Comparison of ENCODE assay signal across 11 cellular contexts in the genomic region with DNA sequence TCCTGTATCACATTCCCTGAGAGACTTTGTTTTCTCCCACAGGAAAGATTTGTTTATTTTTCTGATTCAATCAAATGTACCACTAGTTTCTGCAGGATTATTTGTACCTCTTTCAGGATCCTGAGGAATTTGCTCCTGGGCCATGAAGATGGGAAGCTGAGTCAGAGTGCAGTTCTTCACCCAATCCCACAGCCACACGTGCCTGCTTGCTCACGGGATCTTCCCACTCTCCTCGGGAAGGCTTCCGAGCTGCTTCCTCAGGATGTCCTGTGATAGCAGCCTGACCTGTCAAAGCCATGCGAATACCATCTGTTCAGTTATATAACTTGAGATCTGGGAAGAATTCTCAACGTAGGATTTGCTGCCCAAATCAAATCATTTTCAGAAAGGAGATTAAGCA. TPM values are rescaled to one million over a fixed set of nuclear protein-coding genes. Genes with fewer than 3 reads are reported as not detected.
DNase-seq lines count a peak whose midpoint lies in the region; ATAC-seq, FAIRE-seq and TF ChIP-seq lines count a peak whose summit lies in the region.
"Had no signal": no experiment of that assay in that cellular context is flagged by ENCODE, and none has a peak within 500 bp of the region (broad histone marks: within the 10 kb centered on the region; RNA-seq: fewer than 3 reads in every experiment).

No MANE protein-coding gene starts in this region.

- POLR2A ChIA-PET in HepG2 (lab: Yijun Ruan, JAX), result interaction anchor here (0.5 kb wide), 1 partner anchor 16 kb away, joined by 3 read pairs; no protein-coding TSS in a partner anchor

- peak overlapping the region in 1 of 2 donors; percentile 18 for H3K27ac ChIP-seq in liver (ENCODE audit: low read depth in 1 of 2, low read length in 2 of 2)
- no peak overlapping the region for H3K27ac ChIP-seq in HepG2 (ENCODE audit: extremely low read length, insufficient read depth, low read length)
- H3K27ac ChIP-seq: coronary artery had no signal

- H3K9me3 ChIP-seq in liver (ENCODE audit: control insufficient read depth in 4 of 4, low read length in 3 of 4), result no peaks in the 10 kb centered on the region
- H3K9me3 ChIP-seq in HepG2 (ENCODE audit: low read length), result no peaks in the 10 kb centered on the region

- no peak overlapping the region for H2AFZ ChIP-seq in HepG2 (ENCODE audit: low read length)

- H3K36me3 ChIP-seq in liver (ENCODE audit: control insufficient read depth in 4 of 4, insufficient read depth in 3 of 4, low read depth in 1 of 4, low read length in 3 of 4) (no peaks in the 10 kb centered on the region), HepG2 (replicated peaks in 1 of 2; ENCODE audit: control insufficient read depth in 1 of 2, insufficient read depth in 2 of 2, low read length in 2 of 2) (no peaks in the 10 kb centered on the region)

- TF ChIP-seq EP300 in HepG2 (IDR thresholded peaks at IDR 0.05; ENCODE audit: low read depth in 2 of 2, low read length in 2 of 2) (no peak), HepG2 (CRISPR knock-in tag; IDR thresholded peaks at IDR 0.05; ENCODE audit: borderline replicate concordance) (no peak)

- no peaks in the 10 kb centered on the region for H4K20me1 ChIP-seq in HepG2 (ENCODE audit: insufficient read depth, low read length)

- TF ChIP-seq CTCF in liver (IDR thresholded peaks at IDR 0.05; ENCODE audit: low read depth, low read length, missing input control) (no peak), HepG2 (CRISPR knock-in tag; IDR thresholded peaks at IDR 0.05) (no peak)

- BruUV-seq in HepG2 (replicated peaks; lab: Mats Ljungman, UMichigan), result no TSS peak

- no peak for ATAC-seq in HepG2
- peak; percentile 61 for ATAC-seq in left ventricle myocardium superior
- no peak for ATAC-seq in GM19397 (IDR thresholded peaks at IDR 0.05; ENCODE audit: unreplicated experiment)

- H3K4me3 ChIP-seq in liver (ENCODE audit: low read depth in 1 of 3, low read length in 3 of 3) (no peak overlapping the region), HepG2 (replicated peaks in 1 of 3; ENCODE audit: insufficient read depth in 1 of 3, low read depth in 2 of 3, low read length in 3 of 3) (no peak overlapping the region)
- H3K4me3 ChIP-seq: coronary artery had no signal

- CTCF ChIA-PET in HepG2 (lab: Yijun Ruan, JAX; ENCODE audit: low intra/inter-chr PET ratio, low total read pairs), result no interaction called here

- FAIRE-seq in HepG2 (lab: Jason Lieb, UNC), result no peak

- TF ChIP-seq POLR2A in HepG2 (IDR thresholded peaks at IDR 0.05; ENCODE audit: insufficient read depth in 1 of 2, low read depth in 2 of 2, low read length in 2 of 2), result no peak

- peaks cover 0 to 3% (median 0%) of the 10 kb centered on the region in 4 donors for H3K4me1 ChIP-seq in liver (ENCODE audit: control insufficient read depth in 4 of 4, insufficient read depth in 4 of 4, low read length in 3 of 4)
- peaks cover 8% of the 10 kb centered on the region; the same call in 1 of the 2 replicates for H3K4me1 ChIP-seq in HepG2 (ENCODE audit: insufficient read depth, low read length)

- H3K27me3 ChIP-seq in liver (ENCODE audit: control insufficient read depth in 4 of 4, insufficient read depth in 4 of 4, low read length in 3 of 4) (no peaks in the 10 kb centered on the region), HepG2 (ENCODE audit: control insufficient read depth in 1 of 2, insufficient read depth in 2 of 2, low read length in 2 of 2) (no peaks in the 10 kb centered on the region)

- in situ Hi-C loops in HepG2 (cut with HindIII; ENCODE audit: extremely low pct_ligation_motif_present, low pct_unique_long_range_greater_than_20kb), result no loop called here

- H3K9ac ChIP-seq in liver (ENCODE audit: low read depth in 1 of 2, low read length in 2 of 2), result no peak overlapping the region
- H3K9ac ChIP-seq in HepG2 (ENCODE audit: insufficient read depth, low read depth, low read length), result no peak overlapping the region

- WGBS in liver, result 46% methylated on average over 6 of the region's 6 CpGs
- WGBS in HepG2 (ENCODE audit: low lambda C conversion rate), result 5% methylated on average over 6 of the region's 6 CpGs

- intact Hi-C loops in HepG2 (cut with micrococcal nuclease; ENCODE audit: unreplicated experiment), result no loop called here
- intact Hi-C loops in left ventricle myocardium superior (cut with micrococcal nuclease), result no loop called here
- intact Hi-C loops in posterior vena cava (cut with DNase I), result no loop called here

- DNase-seq in HepG2 (ENCODE audit: low spot score) (no peak), amniotic epithelial cell (ENCODE audit: low read depth) (peak; percentile 90), left ventricle myocardium superior (peak; percentile 37), NCI-H1105 (lab: John Stamatoyannopoulos, UW) (no peak), posterior vena cava (ENCODE audit: low spot score) (no peak), hypothalamus (lab: John Stamatoyannopoulos, UW) (no peak)
- DNase-seq: activated CD8-positive, alpha-beta memory T cell treated with anti-CD3 and anti-CD28 coated beads, Interleukin-2, amount 50 U/mL, for 48 hours; NCI-H1436 had no signal

- H3K4me2 ChIP-seq in HepG2 (ENCODE audit: low read depth, low read length), result no peak overlapping the region; the same call in 1 of the 2 replicates

- TF ChIP-seq RAD21 in liver (IDR thresholded peaks at IDR 0.05) (peak in 1 of 2 donors; percentile 19), HepG2 (CRISPR knock-in tag; IDR thresholded peaks at IDR 0.05) (no peak)

- H3K79me2 ChIP-seq in HepG2 (ENCODE audit: insufficient read depth, low read length), result no peaks in the 10 kb centered on the region

TF ChIP-seq in liver, 16 proteins besides CTCF, POLR2A, EP300 and RAD21 (continues in another document):
- TF ChIP-seq MAX (IDR thresholded peaks at IDR 0.05) (peak; percentile 32), ATF3 (IDR thresholded peaks at IDR 0.05) (no peak), SP1 (IDR thresholded peaks at IDR 0.05) (no peak), TAF1 (conservative IDR thresholded peaks at IDR 0.05) (no peak), EGR1 (IDR thresholded peaks at IDR 0.05; ENCODE audit: low read depth in 2 of 2) (no peak), FOXA1 (IDR thresholded peaks at IDR 0.05) (no peak)

TF ChIP-seq in HepG2, 621 proteins besides CTCF, POLR2A, EP300 and RAD21 (continues in another document):
- TF ChIP-seq NONO (IDR thresholded peaks at IDR 0.05) (no peak), NONO (CRISPR knock-in tag; conservative IDR thresholded peaks at IDR 0.05) (no peak), AGO2 (optimal IDR thresholded peaks at IDR 0.05; ENCODE audit: low read depth, low read length) (no peak)

RNA-seq across cellular contexts. Expression of gene HIF1A, which starts 41.8 kb away (rescaled TPM):
- 10 to 100 TPM; 53.6 to 79.2 TPM for total RNA-seq in liver
- polyA plus RNA-seq in liver, result 10 to 100 TPM; 15.4 to 16.1 TPM
- 126 and 211 TPM in 2 replicates for total RNA-seq in HepG2 (2016; rRNA removed; fragmentation: Illumina TruSeq; extraction: Trizol)
- total RNA-seq in HepG2 (2016; cell fraction: cytosol; rRNA removed; fragmentation: Illumina TruSeq; extraction: Trizol; ENCODE audit: low read depth), result 19.1 and 34.5 TPM in 2 replicates
- total RNA-seq in HepG2 (2016; cell fraction: insoluble cytoplasmic fraction; rRNA removed; fragmentation: Illumina TruSeq; extraction: Trizol), result 123 and 189 TPM in 2 replicates
- total RNA-seq in HepG2 (2016; cell fraction: membrane; rRNA removed; fragmentation: Illumina TruSeq; extraction: Trizol), result 36.2 and 39.8 TPM in 2 replicates
- 102 and 119 TPM in 2 replicates for total RNA-seq in HepG2 (2016; cell fraction: nucleus; rRNA removed; fragmentation: Illumina TruSeq; extraction: Trizol)
- polyA plus RNA-seq in HepG2 (2011; rRNA removed), result 41.0 and 42.8 TPM in 2 replicates
- polyA plus RNA-seq in HepG2 (2011; cell fraction: cytosol; rRNA removed), result 19.1 and 32.4 TPM in 2 replicates
- 26.9 and 40.5 TPM in 2 replicates for polyA plus RNA-seq in HepG2 (2011; cell fraction: nucleus; rRNA removed)
- polyA plus RNA-seq in HepG2 (2012), result 58.1 and 68.2 TPM in 2 replicates
- 3.1 and 3.4 TPM in 2 replicates for polyA plus RNA-seq in HepG2 (2016; cell fraction: cytosol; fragmentation: Illumina TruSeq; extraction: Trizol; ENCODE audit: low read depth)
- polyA plus RNA-seq in HepG2 (2016; cell fraction: insoluble cytoplasmic fraction; fragmentation: Illumina TruSeq; extraction: Trizol; ENCODE audit: low read depth), result 155 and 156 TPM in 2 replicates
- polyA plus RNA-seq in HepG2 (2016; cell fraction: membrane; fragmentation: Illumina TruSeq; extraction: Trizol; ENCODE audit: low read depth), result 11.9 and 12.5 TPM in 2 replicates
- 108 and 129 TPM in 2 replicates for polyA plus RNA-seq in HepG2 (2016; cell fraction: nucleus; fragmentation: Illumina TruSeq; extraction: Trizol; ENCODE audit: insufficient read depth, low read depth)
- 67.4 and 132 TPM in 2 replicates for polyA minus RNA-seq in HepG2 (2011; rRNA and poly(A)+ RNA removed; ENCODE audit: low replicate concordance)
- polyA minus RNA-seq in HepG2 (2011; cell fraction: cytosol; rRNA and poly(A)+ RNA removed), result 77.8 and 127 TPM in 2 replicates
- 102 and 161 TPM in 2 replicates for polyA minus RNA-seq in HepG2 (2011; cell fraction: nucleus; rRNA and poly(A)+ RNA removed)
- total RNA-seq in left ventricle myocardium superior, result 55.0 TPM
- 100 to 1,000 TPM; 131 to 187 TPM for total RNA-seq in posterior vena cava

Comparison
In these comparisons a context has a peak if more than half of its experiments do, and no peak if none do; other contexts are left out.
1. DNase-seq: peak in amniotic epithelial cell (single experiment) and left ventricle myocardium superior (single experiment); none in HepG2 (single experiment), NCI-H1105 (single experiment), posterior vena cava (single experiment) and hypothalamus (0 of 51).